In genomic region chr6:17877196-17877889, GRCh38 we compare ENCODE assay signal across 14 cellular contexts.
A peak's percentile ranks its signal among the peaks of the same experiment; 100 is the strongest.
DNase-seq lines count a peak whose midpoint lies in the region; ATAC-seq and TF ChIP-seq lines count a peak whose summit lies in the region.
"Had no signal": no experiment of that assay in that cellular context is flagged by ENCODE, and none has a peak within 500 bp of the region (broad histone marks: within the 10 kb centered on the region; RNA-seq: fewer than 3 reads in every experiment).

No MANE protein-coding gene starts in this region.

- peaks cover 21% of the 10 kb centered on the region for H3K27me3 Mint-ChIP-seq in activated naive CD8-positive, alpha-beta T cell treated with anti-CD3 and anti-CD28 coated beads, Interleukin-2, amount 50 U/mL, for 24 hours

- no peaks in the 10 kb centered on the region for H3K9me3 Mint-ChIP-seq in activated naive CD8-positive, alpha-beta T cell treated with anti-CD3 and anti-CD28 coated beads, Interleukin-2, amount 50 U/mL, for 24 hours
- H3K9me3 Mint-ChIP-seq: activated naive CD8-positive, alpha-beta T cell treated with anti-CD3 and anti-CD28 coated beads for 36 hours had no signal

- H3K4me2 ChIP-seq in mesenchymal stem cell (ENCODE audit: low read length, poor library complexity, severe bottlenecking) = no peak overlapping the region

- H3K36me3 Mint-ChIP-seq in activated naive CD8-positive, alpha-beta T cell treated with anti-CD3 and anti-CD28 coated beads, Interleukin-2, amount 50 U/mL, for 24 hours (ENCODE audit: low read depth) = no peaks in the 10 kb centered on the region
- H3K36me3 Mint-ChIP-seq: activated naive CD8-positive, alpha-beta T cell treated with anti-CD3 and anti-CD28 coated beads for 36 hours had no signal

- H3K14ac ChIP-seq in mesenchymal stem cell (ENCODE audit: low read length in 2 of 2) = no peak overlapping the region

- DNase-seq in AG04450 (ENCODE audit: low read depth, low spot score) = peak; percentile 44
- peak; percentile 59 for DNase-seq in NCI-H446 treated with DMSO at 0.1 percent for 48 hours (lab: John Stamatoyannopoulos, UW)
- DNase-seq in cardiac fibroblast (ENCODE audit: low read depth in 2 of 2) = peak; percentile 55 to 83
- no peak for DNase-seq in mesenchymal stem cell
- no peak for DNase-seq in activated naive CD8-positive, alpha-beta T cell treated with anti-CD3 and anti-CD28 coated beads, Interleukin-2, amount 50 U/mL, for 24 hours
- no peak for DNase-seq in Ammon's horn (ENCODE audit: low spot score)
- DNase-seq: activated naive CD8-positive, alpha-beta T cell treated with anti-CD3 and anti-CD28 coated beads for 36 hours; DMS53; effector CD4-positive, alpha-beta T cell; GM23248; occipital lobe had no signal

- H3K4me3 Mint-ChIP-seq in activated naive CD8-positive, alpha-beta T cell treated with anti-CD3 and anti-CD28 coated beads, Interleukin-2, amount 50 U/mL, for 24 hours = no peak overlapping the region
- H3K4me3 Mint-ChIP-seq: activated naive CD8-positive, alpha-beta T cell treated with anti-CD3 and anti-CD28 coated beads for 36 hours had no signal

- H3K9ac ChIP-seq in mesenchymal stem cell (ENCODE audit: low read length) = peak overlapping the region; percentile 56
- H3K9ac ChIP-seq: GM23248 had no signal

- H3K27ac ChIP-seq in AG04450 (ENCODE audit: low read depth, low read length) (peak overlapping the region; percentile 47), mesenchymal stem cell (ENCODE audit: low read length, poor library complexity, severe bottlenecking) (no peak overlapping the region)
- H3K27ac ChIP-seq: GM23248, HL-60 had no signal

- 97% methylated on average over 5 of the region's 6 CpGs for WGBS in mesenchymal stem cell

- no peak overlapping the region for H2AFZ ChIP-seq in mesenchymal stem cell (ENCODE audit: low read depth, low read length)
- H2AFZ ChIP-seq: GM23248 had no signal

- no peak for ATAC-seq in activated naive CD8-positive, alpha-beta T cell treated with anti-CD3 and anti-CD28 coated beads, Interleukin-2, amount 50 U/mL, for 24 hours
- ATAC-seq in GM19023 (IDR thresholded peaks at IDR 0.05; ENCODE audit: unreplicated experiment) (no peak), HG02623 (IDR thresholded peaks at IDR 0.05; ENCODE audit: unreplicated experiment) (no peak)

- H3K4me1 ChIP-seq in mesenchymal stem cell (ENCODE audit: control insufficient read depth, insufficient read depth, low read depth, low read length) = peaks cover 7% of the 10 kb centered on the region

- H4K8ac ChIP-seq in mesenchymal stem cell (ENCODE audit: low read length) = no peak overlapping the region

- no peaks in the 10 kb centered on the region for H3K9me3 ChIP-seq in AG04450 (ENCODE audit: control insufficient read depth, insufficient read depth, low read length)
- H3K9me3 ChIP-seq in mesenchymal stem cell (ENCODE audit: control insufficient read depth, low read length) = no peaks in the 10 kb centered on the region

- POLR2A ChIA-PET in AG04450 (lab: Yijun Ruan, JAX) = no interaction called here

- no peaks in the 10 kb centered on the region for H3K27me3 ChIP-seq in AG04450 (ENCODE audit: control insufficient read depth, insufficient read depth, low read length)
- no peaks in the 10 kb centered on the region for H3K27me3 ChIP-seq in mesenchymal stem cell (ENCODE audit: control insufficient read depth in 1 of 2, insufficient read depth in 1 of 2, low read length in 2 of 2)

- H2BK12ac ChIP-seq in mesenchymal stem cell (ENCODE audit: low read length in 2 of 2) = no peak overlapping the region

- no peak overlapping the region for H4K91ac ChIP-seq in mesenchymal stem cell (ENCODE audit: low read length)

- no peak overlapping the region for H2BK15ac ChIP-seq in mesenchymal stem cell (ENCODE audit: low read depth, poor library complexity, severe bottlenecking)

- no peak overlapping the region for H3K4ac ChIP-seq in mesenchymal stem cell (ENCODE audit: low read depth in 1 of 2, low read length in 2 of 2)

- no peak overlapping the region for H2BK120ac ChIP-seq in mesenchymal stem cell (ENCODE audit: low read depth, low read length)

- H2BK5ac ChIP-seq in mesenchymal stem cell (ENCODE audit: low read depth, low read length, poor library complexity, severe bottlenecking) = no peak overlapping the region

- H3K18ac ChIP-seq in mesenchymal stem cell (ENCODE audit: low read depth in 1 of 2, low read length in 2 of 2) = no peak overlapping the region

- CTCF ChIA-PET in AG04450 (lab: Charles Lee) = no interaction called here

- H3K27ac Mint-ChIP-seq in activated naive CD8-positive, alpha-beta T cell treated with anti-CD3 and anti-CD28 coated beads, Interleukin-2, amount 50 U/mL, for 24 hours = no peak overlapping the region
- H3K27ac Mint-ChIP-seq: activated naive CD8-positive, alpha-beta T cell treated with anti-CD3 and anti-CD28 coated beads for 36 hours had no signal

- no peak overlapping the region for H2AK5ac ChIP-seq in mesenchymal stem cell (ENCODE audit: low read length, severe bottlenecking)

- no peaks in the 10 kb centered on the region for H3K4me1 Mint-ChIP-seq in activated naive CD8-positive, alpha-beta T cell treated with anti-CD3 and anti-CD28 coated beads, Interleukin-2, amount 50 U/mL, for 24 hours
- H3K4me1 Mint-ChIP-seq: activated naive CD8-positive, alpha-beta T cell treated with anti-CD3 and anti-CD28 coated beads for 36 hours had no signal

- no peaks in the 10 kb centered on the region for H3K36me3 ChIP-seq in mesenchymal stem cell (ENCODE audit: control insufficient read depth in 1 of 2, insufficient read depth in 2 of 2, low read depth in 1 of 2, low read length in 2 of 2)

- H3K23ac ChIP-seq in mesenchymal stem cell (ENCODE audit: low read length in 2 of 2) = no peak overlapping the region

- H3K4me3 ChIP-seq in AG04450 (ENCODE audit: low read depth, low read length) = no peak overlapping the region
- H3K4me3 ChIP-seq in cardiac fibroblast (replicated peaks in 1 of 2; ENCODE audit: low read depth in 2 of 2, low read length in 2 of 2) = no peak overlapping the region
- no peak overlapping the region for H3K4me3 ChIP-seq in mesenchymal stem cell (ENCODE audit: insufficient read depth in 1 of 2, low read depth in 1 of 2, low read length in 2 of 2)
- H3K4me3 ChIP-seq: GM23248 had no signal

- no peak for TF ChIP-seq CTCF in AG04450 (IDR thresholded peaks at IDR 0.05; ENCODE audit: low read depth, low read length)
- TF ChIP-seq CTCF in cardiac fibroblast (IDR thresholded peaks at IDR 0.05; ENCODE audit: low read depth, low read length) = no peak

- peaks cover 14% of the 10 kb centered on the region for H3K79me1 ChIP-seq in mesenchymal stem cell (replicated peaks; ENCODE audit: low read length, poor library complexity, severe bottlenecking)

Comparison
In these comparisons a context has a peak if more than half of its experiments do, and no peak if none do; other contexts are left out.
1. DNase-seq: peak in AG04450 (single experiment), NCI-H446 treated with DMSO at 0.1 percent for 48 hours (single experiment) and cardiac fibroblast (2 of 2); none in mesenchymal stem cell (single experiment), activated naive CD8-positive, alpha-beta T cell treated with anti-CD3 and anti-CD28 coated beads, Interleukin-2, amount 50 U/mL, for 24 hours (single experiment) and Ammon's horn (single experiment).